8 cellular contexts compared by ENCODE assay signal in genomic region chr10:96130326-96130758, GRCh38. TPM values are rescaled to one million over a fixed set of nuclear protein-coding genes. Genes with fewer than 3 reads are reported as not detected.
DNase-seq lines count a peak whose midpoint lies in the region; FAIRE-seq and TF ChIP-seq lines count a peak whose summit lies in the region.

No MANE protein-coding gene starts in this region.

- peak overlapping the region; percentile 99; the same call in 1 of the 2 replicates for H3K14ac ChIP-seq in H9 (ENCODE audit: insufficient read depth, low read length)

- H3K4me1 Mint-ChIP-seq in H9 (peaks cover 17 to 21% of the 10 kb centered on the region in 2 experiments), astrocyte (ENCODE audit: low read depth, unreplicated experiment) (peaks cover 12% of the 10 kb centered on the region)

- H4K5ac ChIP-seq in H9 (ENCODE audit: insufficient read length, low read depth, low read length), result no peak overlapping the region

- H3K27me3 Mint-ChIP-seq in H9 (ENCODE audit: low read depth), result peaks cover 11% of the 10 kb centered on the region
- H3K27me3 Mint-ChIP-seq in astrocyte (ENCODE audit: low read depth, unreplicated experiment), result no peaks in the 10 kb centered on the region

- H2BK12ac ChIP-seq in H9 (ENCODE audit: insufficient read length, low read depth, low read length), result no peak overlapping the region

- peak overlapping the region; percentile 16 for H4K91ac ChIP-seq in H9 (ENCODE audit: insufficient read length, low read depth, low read length)

- peak in 1 of 3 donors; percentile 11 for TF ChIP-seq POLR2A in spleen (IDR thresholded peaks at IDR 0.05)

- H4K20me1 ChIP-seq in H9 (ENCODE audit: control insufficient read depth, insufficient read depth, insufficient read length) (no peaks in the 10 kb centered on the region), astrocyte (ENCODE audit: insufficient read depth, low read length) (no peaks in the 10 kb centered on the region)

- H3K4me1 ChIP-seq in H9 (ENCODE audit: insufficient read depth, low read length) (no peaks in the 10 kb centered on the region), astrocyte (ENCODE audit: insufficient read depth, low read length) (peaks cover 12% of the 10 kb centered on the region), spleen (peaks cover 6 to 24% (median 20%) of the 10 kb centered on the region in 6 donors)

- H3K4me3 Mint-ChIP-seq in H9 (peak overlapping the region; percentile 96), astrocyte (ENCODE audit: unreplicated experiment) (peak overlapping the region; percentile 93)

- H3T11ph ChIP-seq in H9 (ENCODE audit: low read length), result no peak overlapping the region

- no peak overlapping the region for H2BK20ac ChIP-seq in H9 (ENCODE audit: low read depth, low read length, poor library complexity, severe bottlenecking)

- no CpG with 5 or more reads among the region's 38 CpGs for WGBS in H9 (ENCODE audit: extremely low coverage, insufficient read length, low lambda C conversion rate)
- 0 to 2% (median 0%) methylated on average over 27 to 38 of the region's 38 CpGs for WGBS in spleen, 5 donors

- no peaks in the 10 kb centered on the region for H3K79me1 ChIP-seq in H9 (ENCODE audit: insufficient read depth, low read depth, low read length, poor library complexity, severe bottlenecking)

- H3K36me3 Mint-ChIP-seq in H9 (ENCODE audit: insufficient read depth in 1 of 3, low read depth in 3 of 3) (peaks cover 5 to 35% (median 29%) of the 10 kb centered on the region in 3 experiments; a peak in 6 of 7 replicates), astrocyte (ENCODE audit: low read depth, unreplicated experiment) (peaks cover 9% of the 10 kb centered on the region)

- peaks cover 4% of the 10 kb centered on the region for H3K23me2 ChIP-seq in H9 (ENCODE audit: insufficient read length, low read depth, low read length, poor library complexity, severe bottlenecking)

- in situ Hi-C loops in KBM-7 (cut with MboI; ENCODE audit: low pct_unique_long_range_greater_than_20kb, low sequenced_read_pairs), result no loop called here

- FAIRE-seq in astrocyte (lab: Jason Lieb, UNC), result no peak

- H2BK15ac ChIP-seq in H9 (ENCODE audit: low read depth, low read length), result no peak overlapping the region

- no peaks in the 10 kb centered on the region for H3K9me3 Mint-ChIP-seq in H9
- no peaks in the 10 kb centered on the region for H3K9me3 Mint-ChIP-seq in astrocyte (ENCODE audit: unreplicated experiment)

- peak overlapping the region; percentile 47 for H3K56ac ChIP-seq in H9 (ENCODE audit: insufficient read length, low read depth, low read length)

- H3K36me3 ChIP-seq in astrocyte (ENCODE audit: insufficient read depth, low read length) (no peaks in the 10 kb centered on the region), spleen (peaks cover 0 to 28% (median 19%) of the 10 kb centered on the region in 6 donors)

- peak overlapping the region; percentile 100 for H3K27ac Mint-ChIP-seq in H9
- peak overlapping the region; percentile 100 for H3K27ac Mint-ChIP-seq in astrocyte (ENCODE audit: unreplicated experiment)

- no peak overlapping the region for H2BK5ac ChIP-seq in H9 (ENCODE audit: insufficient read length, low read length)

- no peak overlapping the region for H4K8ac ChIP-seq in H9 (replicated peaks; ENCODE audit: insufficient read length, low read depth, low read length)

- DNase-seq in H9 (peak; percentile 87), M059J (ENCODE audit: low read depth) (peak; percentile 73), T-helper 1 cell (peak; percentile 40 to 86 (median 59)), astrocyte (ENCODE audit: low read depth) (peak; percentile 77), spleen (peak; percentile 93), KBM-7 (no peak)

- no peak overlapping the region for H3K4ac ChIP-seq in H9 (ENCODE audit: low read depth, low read length)

- H2AK5ac ChIP-seq in H9 (ENCODE audit: insufficient read length, low read length), result no peak overlapping the region

- H2BK120ac ChIP-seq in H9 (ENCODE audit: low read depth, low read length, poor library complexity, severe bottlenecking), result peak overlapping the region; percentile 53

- H3K9ac ChIP-seq in H9 (ENCODE audit: extremely low read depth, insufficient read length, low read length), result peak overlapping the region; percentile 95
- peak overlapping the region; percentile 95 for H3K9ac ChIP-seq in astrocyte (ENCODE audit: low read length)

- H3K27me3 ChIP-seq in H9 (ENCODE audit: insufficient read depth, low read length) (no peaks in the 10 kb centered on the region), astrocyte (ENCODE audit: insufficient read depth, low read length) (no peaks in the 10 kb centered on the region), spleen (replicated peaks in 1 of 7) (peaks cover 0 to 34% (median 11%) of the 10 kb centered on the region in 7 donors)

- H2AFZ ChIP-seq in H9 (ENCODE audit: low read length), result no peak overlapping the region
- peak overlapping the region; percentile 99 for H2AFZ ChIP-seq in astrocyte (ENCODE audit: low read depth, low read length)

- H3K23ac ChIP-seq in H9 (ENCODE audit: insufficient read length, low read depth, low read length), result no peak overlapping the region

- peak overlapping the region; percentile 98 for H3K18ac ChIP-seq in H9 (ENCODE audit: insufficient read length, low read depth, low read length)

- TF ChIP-seq CTCF in GM12873 (IDR thresholded peaks at IDR 0.05; ENCODE audit: insufficient read depth, low read depth, low read length, missing control alignments) (peak; percentile 12), H9 (conservative IDR thresholded peaks at IDR 0.05) (no peak), astrocyte (IDR thresholded peaks at IDR 0.05; ENCODE audit: insufficient read depth, low read depth, low read length) (no peak), spleen (IDR thresholded peaks at IDR 0.05 in 8 of 11, conservative IDR thresholded peaks at IDR 0.05 in 3 of 11) (no peak)

- H3K4me2 ChIP-seq in H9 (ENCODE audit: insufficient read depth, insufficient read length, low read length) (peak overlapping the region; percentile 85), astrocyte (ENCODE audit: low read length) (peak overlapping the region; percentile 98)

- no peaks in the 10 kb centered on the region for H3K9me3 ChIP-seq in H9 (ENCODE audit: control insufficient read depth, low read depth, low read length)
- no peaks in the 10 kb centered on the region for H3K9me3 ChIP-seq in astrocyte (ENCODE audit: insufficient read depth, low read depth, low read length)
- peaks cover 0 to 9% (median 2%) of the 10 kb centered on the region in 8 donors for H3K9me3 ChIP-seq in spleen

- H3K4me3 ChIP-seq in astrocyte (ENCODE audit: insufficient read depth, low read depth, low read length), result peak overlapping the region; percentile 98
- H3K4me3 ChIP-seq in iPS-11a (ENCODE audit: low read depth, low read length), result peak overlapping the region; percentile 66
- H3K4me3 ChIP-seq in spleen, result peak overlapping the region; percentile 43 to 83 (median 68)

- intact Hi-C loops in spleen (cut with DNase I; ENCODE audit: low total_unique reads), result no loop called here

- H3K27ac ChIP-seq in H9 (ENCODE audit: insufficient read length, low read depth, low read length) (peak overlapping the region; percentile 93), astrocyte (ENCODE audit: low read depth, low read length) (peak overlapping the region; percentile 99), spleen (peak overlapping the region; percentile 95 to 100 (median 98))

- H3K79me2 ChIP-seq in H9 (ENCODE audit: insufficient read depth, low read length), result no peaks in the 10 kb centered on the region; the same call in 1 of the 2 replicates
- H3K79me2 ChIP-seq in astrocyte (ENCODE audit: insufficient read depth, low read length), result peaks cover 16% of the 10 kb centered on the region

RNA-seq across cellular contexts. Expression of gene ZNF518A, which starts 0.2 kb away (rescaled TPM):
- total RNA-seq in H9 (2021) (31.0 and 36.2 TPM in 2 replicates), astrocyte (19.3 and 24.1 TPM in 2 replicates), spleen (10 to 100 TPM; 22.0 to 45.7 (median 34.0) TPM)
- total RNA-seq in M059J (2014; rRNA removed; shearing (Covaris generic)), result 2.8 and 3.3 TPM in 2 replicates
- polyA plus RNA-seq in spleen, result 1 to 10 TPM; 5.1 to 6.6 (median 6.4) TPM
